27 cellular contexts compared by ENCODE assay signal in genomic region chr1:236622407-236622806, GRCh38.
"Had no signal": no experiment of that assay in that cellular context is flagged by ENCODE, and none has a peak within 500 bp of the region (broad histone marks: within the 10 kb centered on the region; RNA-seq: fewer than 3 reads in every experiment).

No MANE protein-coding gene starts in this region.

- H3K4me3 ChIP-seq: neural progenitor cell, pancreas, prostate gland, right lobe of liver, sigmoid colon, spleen, suprapubic skin, thoracic aorta, thyroid gland, tibial nerve, upper lobe of left lung, vagina had no signal

- H3K27ac ChIP-seq: neural progenitor cell, pancreas, prostate gland, right lobe of liver, sigmoid colon, spleen, suprapubic skin, thoracic aorta, thyroid gland, tibial nerve, upper lobe of left lung, vagina had no signal

- H3K9me3 ChIP-seq: pancreas, prostate gland, right lobe of liver, thyroid gland, vagina had no signal

- DNase-seq: naive thymus-derived CD4-positive, alpha-beta T cell; natural killer cell; pancreas; right cardiac atrium; right lobe of liver; sigmoid colon; small intestine; spleen; stimulated activated CD4-positive, alpha-beta T cell treated with anti-CD3 and anti-CD28 coated beads, Interleukin-12 subunit alpha, Interleukin-12 subunit beta, amount 100 ng/mL, for 4 hours; stimulated activated CD4-positive, alpha-beta T cell treated with anti-CD3 and anti-CD28 coated beads, Interleukin-1b, Interleukin-23, amount 100 ng/mL, for 48 hours; stimulated activated CD4-positive, alpha-beta T cell treated with anti-CD3 and anti-CD28 coated beads, Interleukin-4, amount 100 ng/mL, for 1 hour; stimulated activated CD4-positive, alpha-beta T cell treated with anti-CD3 and anti-CD28 coated beads, Interleukin-4, amount 100 ng/mL, for 4 hours; stimulated activated CD8-positive, alpha-beta memory T cell treated with anti-CD3 and anti-CD28 coated beads, Interleukin-4, amount 100 ng/mL, for 48 hours; stimulated activated naive CD4-positive, alpha-beta T cell; stimulated activated naive CD8-positive, alpha-beta T cell treated with anti-CD3 and anti-CD28 coated beads, Interleukin-15, amount 100 ng/mL, for 72 hours; stimulated activated naive CD8-positive, alpha-beta T cell treated with anti-CD3 and anti-CD28 coated beads, Interleukin-15, Interleukin-2, amounts not matched to agents 100 U/mL and 50 U/mL, for 24 hours; substantia nigra; thyroid gland; trophoblast cell; upper lobe of left lung had no signal

- H3K9ac ChIP-seq: neural progenitor cell had no signal

- H3K27me3 ChIP-seq: neural progenitor cell, pancreas, right lobe of liver, sigmoid colon, thyroid gland, tibial nerve, upper lobe of left lung, vagina had no signal

- H3K4me2 ChIP-seq: neural progenitor cell had no signal

- ATAC-seq: naive thymus-derived CD4-positive, alpha-beta T cell; natural killer cell; pancreas; right cardiac atrium; right lobe of liver; stimulated activated memory B cell treated with anti-CD40 and anti-IgM and Interleukin-4, amounts not matched to agents 10 μg/mL and 1 μg/mL and 100 μg/mL, for 72 hours; stimulated activated naive CD8-positive, alpha-beta T cell treated with anti-CD3 and anti-CD28 coated beads, Interleukin-15, amount 100 ng/mL, for 72 hours; stimulated activated naive CD8-positive, alpha-beta T cell treated with anti-CD3 and anti-CD28 coated beads, Interleukin-15, Interleukin-2, amounts not matched to agents 100 U/mL and 50 U/mL, for 24 hours had no signal

- H3K4me1 ChIP-seq: neural progenitor cell, pancreas, prostate gland, right lobe of liver, sigmoid colon, spleen, suprapubic skin, thyroid gland, tibial nerve, upper lobe of left lung, vagina had no signal

- H3K36me3 ChIP-seq: neural progenitor cell, pancreas, prostate gland, right lobe of liver, sigmoid colon, spleen, suprapubic skin, thoracic aorta, thyroid gland, tibial nerve, upper lobe of left lung, vagina had no signal
